ENCODE assay signal across 10 cellular contexts in genomic region chr7:150341263-150342118, GRCh38. TPM values are rescaled to one million over a fixed set of nuclear protein-coding genes. Genes with fewer than 3 reads are reported as not detected.
DNase-seq lines count a peak whose midpoint lies in the region; ATAC-seq and TF ChIP-seq lines count a peak whose summit lies in the region.
"Had no signal": no experiment of that assay in that cellular context is flagged by ENCODE, and none has a peak within 500 bp of the region (broad histone marks: within the 10 kb centered on the region; RNA-seq: fewer than 3 reads in every experiment).

RARRES2 (minus strand) TSS chr7:150341629; CDS start chr7:150340609, 1,020 bp downstream.

- DNase-seq in activated B cell treated with CpG ODN at 0.5 μM for 24 hours (no peak), Right ventricle myocardium inferior (ENCODE audit: missing footprints) (peak; percentile 75), thoracic aorta (ENCODE audit: low spot score) (no peak), NCI-H2081 treated with DMSO at 0.1 percent for 48 hours (lab: John Stamatoyannopoulos, UW) (no peak)
- no peak for DNase-seq in activated CD4-positive, alpha-beta T cell treated with anti-CD3 and anti-CD28 coated beads for 4 hours

- ATAC-seq in activated B cell treated with CpG ODN at 0.5 μM for 24 hours (ENCODE audit: low read depth) = no peak
- peak; percentile 80 for ATAC-seq in Right ventricle myocardium inferior
- ATAC-seq in thoracic aorta (ENCODE audit: insufficient number of reproducible peaks, low FRiP score, low read depth) = no peak
- ATAC-seq in GM21737 (IDR thresholded peaks at IDR 0.05; ENCODE audit: unreplicated experiment) = no peak
- ATAC-seq in GM19467 (IDR thresholded peaks at IDR 0.05; ENCODE audit: unreplicated experiment) = no peak

- POLR2A ChIA-PET in activated B cell treated with CpG ODN at 0.5 μM for 24 hours (lab: Charles Lee) = no interaction called here

- H3K4me1 ChIP-seq in muscle layer of duodenum (ENCODE audit: control insufficient read depth in 1 of 2, insufficient read depth in 2 of 2, low read length in 2 of 2) (peaks cover 3 to 45% of the 10 kb centered on the region in 2 donors), thoracic aorta (ENCODE audit: control insufficient read depth in 1 of 2, low read depth in 2 of 2) (peaks cover 0 to 22% of the 10 kb centered on the region in 2 donors)

- peaks cover 7% of the 10 kb centered on the region for H3K36me3 Mint-ChIP-seq in activated B cell treated with CpG ODN at 0.5 μM for 24 hours (ENCODE audit: low read depth)

- peaks cover 0 to 3% of the 10 kb centered on the region in 2 donors for H3K9me3 ChIP-seq in muscle layer of duodenum (ENCODE audit: control insufficient read depth in 1 of 2, low read length in 2 of 2)
- no peaks in the 10 kb centered on the region for H3K9me3 ChIP-seq in thoracic aorta

- TF ChIP-seq CTCF in activated B cell treated with CpG ODN at 0.5 μM for 24 hours (IDR thresholded peaks at IDR 0.05) (no peak), thoracic aorta (IDR thresholded peaks at IDR 0.05) (no peak)

- H3K4me1 Mint-ChIP-seq in activated B cell treated with CpG ODN at 0.5 μM for 24 hours = peaks cover 23% of the 10 kb centered on the region

- H3K4me3 Mint-ChIP-seq in activated B cell treated with CpG ODN at 0.5 μM for 24 hours = peak within 1 kb of the TSS; percentile 63

- intact Hi-C loops in activated B cell treated with CpG ODN at 0.5 μM for 24 hours (cut with micrococcal nuclease) (no loop called here), Right ventricle myocardium inferior (cut with DNase I) (no loop called here)

- H3K27me3 Mint-ChIP-seq in activated B cell treated with CpG ODN at 0.5 μM for 24 hours = peaks cover 30% of the 10 kb centered on the region

- CTCF ChIA-PET in activated B cell treated with CpG ODN at 0.5 μM for 24 hours (lab: Charles Lee) = no interaction called here

- H3K27ac ChIP-seq in muscle layer of duodenum (ENCODE audit: low read length) (no peak within 1 kb of the TSS), thoracic aorta (peak within 1 kb of the TSS; percentile 45 to 61)
- H3K27ac ChIP-seq: KMS-11 had no signal

- H3K27me3 ChIP-seq in muscle layer of duodenum (ENCODE audit: low read depth, low read length) (no peaks in the 10 kb centered on the region), thoracic aorta (replicated peaks; ENCODE audit: insufficient read depth) (no peaks in the 10 kb centered on the region)

- H3K27ac Mint-ChIP-seq in activated B cell treated with CpG ODN at 0.5 μM for 24 hours = no peak within 1 kb of the TSS
- H3K27ac Mint-ChIP-seq: activated T-helper 2 cell treated with anti-CD3 and anti-CD28 coated beads, Interferon-gamma antibody, Interleukin-2, Interleukin-4, amounts not matched to agents 10 μg/mL and 5 μg/mL and 100 μg/mL, durations not matched to agents 14 hours and 24 hours and 36 hours had no signal

- peaks cover 4% of the 10 kb centered on the region for H3K9me3 Mint-ChIP-seq in activated B cell treated with CpG ODN at 0.5 μM for 24 hours
- H3K9me3 Mint-ChIP-seq: activated T-helper 2 cell treated with anti-CD3 and anti-CD28 coated beads, Interferon-gamma antibody, Interleukin-2, Interleukin-4, amounts not matched to agents 10 μg/mL and 5 μg/mL and 100 μg/mL, durations not matched to agents 14 hours and 24 hours and 36 hours had no signal

- H3K4me3 ChIP-seq in muscle layer of duodenum (ENCODE audit: low read depth in 1 of 2, low read length in 2 of 2) (peak within 1 kb of the TSS; percentile 55 to 72), thoracic aorta (peak within 1 kb of the TSS; percentile 75)

- peaks cover 0 to 8% of the 10 kb centered on the region in 2 donors for H3K36me3 ChIP-seq in muscle layer of duodenum (ENCODE audit: control insufficient read depth in 1 of 2, insufficient read depth in 2 of 2, low read length in 2 of 2)
- H3K36me3 ChIP-seq in thoracic aorta = no peaks in the 10 kb centered on the region

RNA-seq across cellular contexts. Expression of gene RARRES2, which starts in this region (rescaled TPM):
- not detected in 2 replicates for total RNA-seq in activated B cell treated with CpG ODN at 0.5 μM for 24 hours
- 32.6 TPM for total RNA-seq in Right ventricle myocardium inferior
- total RNA-seq in thoracic aorta = 100 to 1,000 TPM in 1 of 2 donors, 10 to 100 TPM in 1; 76.4 to 102 TPM
- total RNA-seq: activated T-helper 2 cell treated with anti-CD3 and anti-CD28 coated beads, Interferon-gamma antibody, Interleukin-2, Interleukin-4, amounts not matched to agents 10 μg/mL and 5 μg/mL and 100 μg/mL, durations not matched to agents 14 hours and 24 hours and 36 hours had no signal

Comparison
In these comparisons a context has a peak if more than half of its experiments do, and no peak if none do; other contexts are left out.
1. RNA of gene RARRES2 (total RNA-seq): 76.4 to 102 TPM in thoracic aorta and 32.6 TPM in Right ventricle myocardium inferior (single experiment); not detected in activated B cell treated with CpG ODN at 0.5 μM for 24 hours; every median in the first group is over 10 times any median in the second.